Comparison of ENCODE assay signal across 16 cellular contexts in genomic region chr4:26830016-26830415, GRCh38. TPM values are rescaled to one million over a fixed set of nuclear protein-coding genes. Genes with fewer than 3 reads are reported as not detected.
DNase-seq lines count a peak whose midpoint lies in the region; TF ChIP-seq lines count a peak whose summit lies in the region.
"Had no signal": no experiment of that assay in that cellular context is flagged by ENCODE, and none has a peak within 500 bp of the region (broad histone marks: within the 10 kb centered on the region; RNA-seq: fewer than 3 reads in every experiment).

No MANE protein-coding gene starts in this region.

- 0 out of 2 replicates have a peak, but pooled peaks cover 4% of the 10 kb centered on the region for H3K79me2 ChIP-seq in DOHH2 (ENCODE audit: control insufficient read depth, low read length)
- no peaks in the 10 kb centered on the region; the same call in 1 of the 2 replicates for H3K79me2 ChIP-seq in SU-DHL-6 (ENCODE audit: insufficient read depth, low read length)

- TF ChIP-seq CTCF in DOHH2 (IDR thresholded peaks at IDR 0.05; ENCODE audit: low read depth, low read length, poor library complexity, severe bottlenecking) (no peak), SU-DHL-6 (IDR thresholded peaks at IDR 0.05; ENCODE audit: insufficient read depth, low read length, poor library complexity, severe bottlenecking) (no peak)

- no peak overlapping the region for H3K4me3 Mint-ChIP-seq in activated CD4-positive, alpha-beta T cell treated with anti-CD3 and anti-CD28 coated beads, Interleukin-2, amount 10 ng/mL, durations not matched to agents 7 days and 5 days
- H3K4me3 Mint-ChIP-seq: B cell; CD4-positive, alpha-beta T cell; HFFc6 had no signal

- H3K4me1 Mint-ChIP-seq in activated CD4-positive, alpha-beta T cell treated with anti-CD3 and anti-CD28 coated beads, Interleukin-2, amount 10 ng/mL, durations not matched to agents 7 days and 5 days: no peaks in the 10 kb centered on the region

- no peaks in the 10 kb centered on the region for H4K20me1 ChIP-seq in DOHH2 (ENCODE audit: control insufficient read depth, insufficient read depth, low read depth, low read length)
- no peaks in the 10 kb centered on the region for H4K20me1 ChIP-seq in SU-DHL-6 (ENCODE audit: low read depth, low read length)

- no peak overlapping the region for H2AFZ ChIP-seq in SU-DHL-6 (ENCODE audit: low read depth, low read length, severe bottlenecking)

- H3K4me1 ChIP-seq in DOHH2 (ENCODE audit: control insufficient read depth, low read length): peaks cover 87% of the 10 kb centered on the region
- H3K4me1 ChIP-seq: Caco-2 had no signal

- H3K4me3 ChIP-seq in DOHH2 (ENCODE audit: low read length) (peak overlapping the region; percentile 71), SU-DHL-6 (ENCODE audit: insufficient read depth, low read length, poor library complexity, severe bottlenecking) (peak overlapping the region; percentile 42)

- H3K36me3 ChIP-seq in DOHH2 (ENCODE audit: control insufficient read depth, low read length) (peaks cover 18% of the 10 kb centered on the region), SU-DHL-6 (ENCODE audit: low read length) (no peaks in the 10 kb centered on the region)

- H3K27me3 ChIP-seq in DOHH2 (ENCODE audit: control insufficient read depth, low read length) (no peaks in the 10 kb centered on the region), SU-DHL-6 (ENCODE audit: low read length) (no peaks in the 10 kb centered on the region)

- peak overlapping the region; percentile 99 for H3K27ac ChIP-seq in DOHH2 (ENCODE audit: low read depth, low read length)
- H3K27ac ChIP-seq in SU-DHL-6 (ENCODE audit: low read depth, low read length): peak overlapping the region; percentile 99
- H3K27ac ChIP-seq: C4-2B had no signal

- H3K9me3 ChIP-seq in DOHH2 (ENCODE audit: control insufficient read depth, insufficient read depth, low read length) (no peaks in the 10 kb centered on the region), SU-DHL-6 (ENCODE audit: insufficient read depth, low read length) (no peaks in the 10 kb centered on the region)
- H3K9me3 ChIP-seq: Caco-2 had no signal

- POLR2A ChIA-PET in activated CD4-positive, alpha-beta T cell treated with anti-CD3 and anti-CD28 coated beads, Interleukin-2, amount 10 ng/mL, durations not matched to agents 7 days and 5 days (lab: Charles Lee): no interaction called here

- DNase-seq in NAMALWA (ENCODE audit: low spot score): peak; percentile 59
- no peak for DNase-seq in activated CD8-positive, alpha-beta memory T cell treated with anti-CD3 and anti-CD28 coated beads, Interleukin-2, amount 50 U/mL, for 4 hours
- DNase-seq in activated CD4-positive, alpha-beta T cell treated with anti-CD3 and anti-CD28 coated beads, Interleukin-2, amount 10 ng/mL, durations not matched to agents 7 days and 5 days: no peak
- DNase-seq in HT-29 (ENCODE audit: low spot score): no peak
- DNase-seq in NCI-H510A (lab: John Stamatoyannopoulos, UW): no peak
- DNase-seq: Caco-2; CD4-positive, alpha-beta T cell; GDM1; GOT3; H7; HFFc6; KG1 had no signal

- no peaks in the 10 kb centered on the region for H3K36me3 Mint-ChIP-seq in activated CD4-positive, alpha-beta T cell treated with anti-CD3 and anti-CD28 coated beads, Interleukin-2, amount 10 ng/mL, durations not matched to agents 7 days and 5 days (ENCODE audit: low read depth)

- no peak overlapping the region for H3K27ac Mint-ChIP-seq in activated CD4-positive, alpha-beta T cell treated with anti-CD3 and anti-CD28 coated beads, Interleukin-2, amount 10 ng/mL, durations not matched to agents 7 days and 5 days
- H3K27ac Mint-ChIP-seq: B cell; CD4-positive, alpha-beta T cell; HFFc6 had no signal

- no peaks in the 10 kb centered on the region for H3K27me3 Mint-ChIP-seq in activated CD4-positive, alpha-beta T cell treated with anti-CD3 and anti-CD28 coated beads, Interleukin-2, amount 10 ng/mL, durations not matched to agents 7 days and 5 days
- H3K27me3 Mint-ChIP-seq: CD4-positive, alpha-beta T cell had no signal

- H3K9me3 Mint-ChIP-seq in activated CD4-positive, alpha-beta T cell treated with anti-CD3 and anti-CD28 coated beads, Interleukin-2, amount 10 ng/mL, durations not matched to agents 7 days and 5 days: peaks cover 7% of the 10 kb centered on the region
- H3K9me3 Mint-ChIP-seq: CD4-positive, alpha-beta T cell; HFFc6 had no signal

- H3K4me2 ChIP-seq in DOHH2 (ENCODE audit: low read length) (peak overlapping the region; percentile 96), SU-DHL-6 (ENCODE audit: low read depth, low read length, poor library complexity, severe bottlenecking) (peak overlapping the region; percentile 93)

- CTCF ChIA-PET in activated CD4-positive, alpha-beta T cell treated with anti-CD3 and anti-CD28 coated beads, Interleukin-2, amount 10 ng/mL, durations not matched to agents 7 days and 5 days (lab: Charles Lee): no interaction called here

- peak overlapping the region; percentile 61 for H3K9ac ChIP-seq in SU-DHL-6 (ENCODE audit: low read length)

- H3F3A ChIP-seq in DOHH2 (ENCODE audit: control insufficient read depth, insufficient read depth): peaks cover 40% of the 10 kb centered on the region
- H3F3A ChIP-seq in SU-DHL-6 (ENCODE audit: insufficient read depth): peaks cover 62% of the 10 kb centered on the region

- no peaks in the 10 kb centered on the region for H3K9me2 ChIP-seq in DOHH2 (replicated peaks; ENCODE audit: control insufficient read depth, low read length)
- no peaks in the 10 kb centered on the region for H3K9me2 ChIP-seq in SU-DHL-6 (replicated peaks; ENCODE audit: insufficient read depth, low read length)

RNA-seq across cellular contexts. Expression of gene STIM2, which starts 30.6 kb away (rescaled TPM):
- total RNA-seq in activated CD4-positive, alpha-beta T cell treated with anti-CD3 and anti-CD28 coated beads, Interleukin-2, amount 10 ng/mL, durations not matched to agents 7 days and 5 days: 10 to 100 TPM; 56.2 to 61.0 TPM
- 24.3 and 27.9 TPM in 2 replicates for total RNA-seq in HT-29 (2014; rRNA removed; shearing (Covaris generic))
